8 cellular contexts compared by ENCODE assay signal in the genomic region with DNA sequence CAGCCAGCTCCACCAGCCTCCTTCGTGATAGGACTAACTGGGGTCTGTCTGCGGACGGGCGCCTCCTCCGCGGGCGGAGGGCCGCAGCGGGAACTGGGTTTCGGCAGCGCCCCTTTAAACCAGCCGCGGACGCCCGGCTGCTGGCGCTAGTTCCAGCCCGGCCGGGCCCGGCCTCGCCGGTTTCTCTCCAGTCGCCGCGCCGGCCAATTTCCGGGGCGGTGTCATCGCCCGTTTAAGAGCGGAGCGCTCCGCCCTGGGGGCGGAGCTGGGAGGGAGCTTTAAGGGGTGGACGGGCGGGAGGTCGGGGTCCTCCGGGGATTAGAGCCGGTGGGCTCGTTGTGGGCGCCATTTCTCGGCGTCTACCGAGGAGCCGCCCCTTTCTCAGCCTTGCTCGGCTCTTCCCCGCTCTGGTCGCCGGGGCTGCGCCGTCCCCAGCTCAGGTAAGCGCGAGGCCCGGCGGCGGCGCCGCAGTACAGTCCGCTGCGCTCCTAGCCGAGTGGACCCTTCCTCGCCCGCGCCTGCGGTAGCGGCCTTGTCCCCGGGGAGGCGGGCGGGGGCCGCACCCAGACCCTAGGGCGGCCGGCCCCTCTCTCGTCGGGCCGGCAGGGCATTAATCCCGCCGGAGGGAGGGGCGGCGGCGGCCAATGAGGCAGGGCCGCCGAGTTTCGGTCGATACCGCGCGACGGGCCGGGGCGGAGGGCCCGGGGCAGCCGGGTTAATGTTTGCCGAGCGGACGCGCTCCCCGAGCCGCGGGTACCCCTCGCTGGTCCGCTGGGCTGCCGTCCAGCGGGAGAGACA. TPM values are rescaled to one million over a fixed set of nuclear protein-coding genes. Genes with fewer than 3 reads are reported as not detected.
DNase-seq lines count a peak whose midpoint lies in the region; ATAC-seq and TF ChIP-seq lines count a peak whose summit lies in the region.

A gene (plus strand): TSS at position 307 of the 798 bp plus-strand sequence. CDS start 6,008 bp downstream, outside the sequence.

- H3K27ac ChIP-seq in SK-N-SH (ENCODE audit: low read depth in 2 of 2, low read length in 1 of 2) (peak within 1 kb of the TSS; percentile 65 to 71; a peak in 3 of 4 replicates), ovary (peak within 1 kb of the TSS; percentile 84 to 91), thymus (ENCODE audit: low read depth) (no peak within 1 kb of the TSS)

- no peaks in the 10 kb centered on the region for H3K9me3 ChIP-seq in SK-N-SH
- H3K9me3 ChIP-seq in ovary = no peaks in the 10 kb centered on the region
- no peaks in the 10 kb centered on the region for H3K9me3 ChIP-seq in thymus (ENCODE audit: control insufficient read depth)

- TF ChIP-seq CTCF in SK-N-SH (IDR thresholded peaks at IDR 0.05) (no peak), ovary (IDR thresholded peaks at IDR 0.05) (peak in 1 of 3 donors; percentile 12)

- TF ChIP-seq EP300 in SK-N-SH (IDR thresholded peaks at IDR 0.05; ENCODE audit: borderline replicate concordance in 1 of 2, low read depth in 1 of 2, low read length in 1 of 2) = peak in 1 of 2 experiments; percentile 46; a peak in 1 of 4 replicates
- no peak for TF ChIP-seq EP300 in ovary (IDR thresholded peaks at IDR 0.05)

- H4K20me1 ChIP-seq in SK-N-SH (ENCODE audit: insufficient read depth) = 0 out of 2 replicates have a peak, but pooled peaks cover 4% of the 10 kb centered on the region

- H3K4me3 ChIP-seq in SK-N-SH (ENCODE audit: low read depth in 2 of 2, low read length in 1 of 2) = peak within 1 kb of the TSS; percentile 78 to 90
- peak within 1 kb of the TSS; percentile 81 for H3K4me3 ChIP-seq in ovary
- H3K4me3 ChIP-seq in thymus (ENCODE audit: low read length) = peak within 1 kb of the TSS; percentile 86

- H3K9me2 ChIP-seq in SK-N-SH = no peaks in the 10 kb centered on the region

- TF ChIP-seq RAD21 in SK-N-SH (IDR thresholded peaks at IDR 0.05; ENCODE audit: low read length) = no peak

- intact Hi-C loops in head of caudate nucleus (cut with DNase I) (no loop called here), ovary (cut with DNase I) (loop anchor here in 1 of 4 donors (10.0 kb wide), 1 partner anchor 648 kb away; a partner anchor contains a TSS)

- TF ChIP-seq POLR2A in ovary (IDR thresholded peaks at IDR 0.05) = peak; percentile 32

- H3F3A ChIP-seq in SK-N-SH (replicated peaks; ENCODE audit: insufficient read depth) = peaks cover 3% of the 10 kb centered on the region

- peaks cover 19% of the 10 kb centered on the region for H3K79me2 ChIP-seq in SK-N-SH (ENCODE audit: insufficient read depth)

- peak within 1 kb of the TSS; percentile 86 for H3K9ac ChIP-seq in SK-N-SH

- H3K27me3 ChIP-seq in SK-N-SH (ENCODE audit: insufficient read depth) = no peaks in the 10 kb centered on the region
- H3K27me3 ChIP-seq in ovary = no peaks in the 10 kb centered on the region
- no peaks in the 10 kb centered on the region for H3K27me3 ChIP-seq in thymus (ENCODE audit: control insufficient read depth, insufficient read depth)

- H3K4me2 ChIP-seq in SK-N-SH = peak within 1 kb of the TSS; percentile 79

- H3K36me3 ChIP-seq in SK-N-SH (replicated peaks in 1 of 2; ENCODE audit: control insufficient read depth in 1 of 2, insufficient read depth in 2 of 2, low read length in 1 of 2) = no peaks in the 10 kb centered on the region
- H3K36me3 ChIP-seq in ovary = no peaks in the 10 kb centered on the region
- no peaks in the 10 kb centered on the region for H3K36me3 ChIP-seq in thymus (ENCODE audit: control insufficient read depth, insufficient read depth)

- no peaks in the 10 kb centered on the region for H3K36me3 Mint-ChIP-seq in activated naive CD4-positive, alpha-beta T cell treated with anti-CD3 and anti-CD28 coated beads, Interleukin-2, amount 50 U/mL, for 72 hours

- peaks cover 0 to under 1% of the 10 kb centered on the region in 2 donors for H3K9me3 Mint-ChIP-seq in activated naive CD4-positive, alpha-beta T cell treated with anti-CD3 and anti-CD28 coated beads, Interleukin-2, amount 50 U/mL, for 72 hours

- POLR2A ChIA-PET in HEK293T (lab: Yijun Ruan, JAX) (interaction anchor here (0.5 to 1.9 kb wide), 6 partner anchors 9 to 256 kb away, joined by 3 to 7 read pairs (median 3); a partner anchor contains a TSS), SK-N-SH (lab: Yijun Ruan, JAX) (interaction anchor here (0.5 to 1.2 kb wide), 4 partner anchors 9 to 253 kb away, joined by 3 to 6 read pairs (median 3); a partner anchor contains a TSS)

- under 1% methylated on average over 10 of the region's 102 CpGs for WGBS in SK-N-SH (ENCODE audit: low lambda C conversion rate)
- 1 to 2% (median 1%) methylated on average over 59 to 102 of the region's 102 CpGs for WGBS in ovary, 3 donors
- WGBS in thymus = under 1% methylated on average over 102 of the region's 102 CpGs

- CTCF ChIA-PET in HEK293T (lab: Yijun Ruan, JAX) (interaction anchor here (1.0 kb wide), 1 partner anchor 14 kb away, joined by 3 read pairs; no protein-coding TSS in a partner anchor), SK-N-SH (lab: Yijun Ruan, JAX) (interaction anchor here (1.3 kb wide), 1 partner anchor 260 kb away, joined by 3 read pairs; no protein-coding TSS in a partner anchor)

- peak within 1 kb of the TSS; percentile 94 for H2AFZ ChIP-seq in SK-N-SH (ENCODE audit: low read depth)

- peak; percentile 96 for DNase-seq in GM03348 (ENCODE audit: low spot score)
- peak; percentile 85 for DNase-seq in HEK293T (ENCODE audit: extremely low spot score)
- DNase-seq in MV-4-11 (lab: John Stamatoyannopoulos, UW) = peak; percentile 79
- peak; percentile 96 for DNase-seq in SK-N-SH
- peak; percentile 80 to 83 for DNase-seq in activated naive CD4-positive, alpha-beta T cell treated with anti-CD3 and anti-CD28 coated beads, Interleukin-2, amount 50 U/mL, for 72 hours (ENCODE audit: low spot score in 2 of 2)
- peak; percentile 62 to 95 (median 89) for DNase-seq in head of caudate nucleus
- DNase-seq in ovary = peak; percentile 90 to 95 (median 93)

- ATAC-seq in activated naive CD4-positive, alpha-beta T cell treated with anti-CD3 and anti-CD28 coated beads, Interleukin-2, amount 50 U/mL, for 72 hours = peak; percentile 96 to 98

- peak within 1 kb of the TSS; percentile 25 to 78 for H3K27ac Mint-ChIP-seq in activated naive CD4-positive, alpha-beta T cell treated with anti-CD3 and anti-CD28 coated beads, Interleukin-2, amount 50 U/mL, for 72 hours

- peaks cover 6 to 13% of the 10 kb centered on the region in 2 experiments; a peak in 3 of 4 replicates for H3K4me1 ChIP-seq in SK-N-SH (ENCODE audit: control insufficient read depth in 1 of 2, insufficient read depth in 2 of 2, low read depth in 1 of 2, low read length in 1 of 2)
- no peaks in the 10 kb centered on the region for H3K4me1 ChIP-seq in ovary (ENCODE audit: insufficient read depth)
- no peaks in the 10 kb centered on the region for H3K4me1 ChIP-seq in thymus (ENCODE audit: control insufficient read depth, insufficient read depth, low read length)

TF ChIP-seq in HEK293T, 16 proteins besides CTCF, POLR2A, EP300 and RAD21:
- TF ChIP-seq FOXM1 (IDR thresholded peaks at IDR 0.05; ENCODE audit: borderline replicate concordance) = peak; percentile 89
- TF ChIP-seq SUZ12 (IDR thresholded peaks at IDR 0.05) = no peak
- TF ChIP-seq L3MBTL2 (conservative IDR thresholded peaks at IDR 0.05) = peak; percentile 96
- TF ChIP-seq TARDBP (IDR thresholded peaks at IDR 0.05) = no peak

TF ChIP-seq in SK-N-SH, 30 proteins besides CTCF, POLR2A, EP300 and RAD21 (continues in another document):
- TF ChIP-seq, protein P1, sequence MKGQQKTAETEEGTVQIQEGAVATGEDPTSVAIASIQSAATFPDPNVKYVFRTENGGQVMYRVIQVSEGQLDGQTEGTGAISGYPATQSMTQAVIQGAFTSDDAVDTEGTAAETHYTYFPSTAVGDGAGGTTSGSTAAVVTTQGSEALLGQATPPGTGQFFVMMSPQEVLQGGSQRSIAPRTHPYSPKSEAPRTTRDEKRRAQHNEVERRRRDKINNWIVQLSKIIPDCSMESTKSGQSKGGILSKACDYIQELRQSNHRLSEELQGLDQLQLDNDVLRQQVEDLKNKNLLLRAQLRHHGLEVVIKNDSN (IDR thresholded peaks at IDR 0.05; ENCODE audit: borderline replicate concordance, low read depth) = peak; percentile 28; the same call in 1 of the 2 replicates
- TF ChIP-seq YY1 (IDR thresholded peaks at IDR 0.05; ENCODE audit: low read depth) (peak; percentile 53; the same call in 1 of the 2 replicates), CHD2 (IDR thresholded peaks at IDR 0.05; ENCODE audit: low read length, partially characterized antibody) (peak; percentile 40), NFIC (IDR thresholded peaks at IDR 0.05; ENCODE audit: borderline replicate concordance) (peak; percentile 18; the same call in 1 of the 2 replicates), MEF2A (IDR thresholded peaks at IDR 0.05; ENCODE audit: borderline replicate concordance, low read depth) (no peak), FOXM1 (IDR thresholded peaks at IDR 0.05; ENCODE audit: low read depth) (no peak), TEAD4 (IDR thresholded peaks at IDR 0.05; ENCODE audit: borderline replicate concordance, insufficient read depth) (0 out of 2 replicates have a peak, but pooled peaks have one; percentile 16), RFX5 (IDR thresholded peaks at IDR 0.05; ENCODE audit: low read length) (no peak), EZH2phosphoT487 (IDR thresholded peaks at IDR 0.05; ENCODE audit: borderline replicate concordance, low read depth) (no peak), GATA2 (CRISPR knock-in tag; IDR thresholded peaks at IDR 0.05) (no peak)
- TF ChIP-seq, protein P2, sequence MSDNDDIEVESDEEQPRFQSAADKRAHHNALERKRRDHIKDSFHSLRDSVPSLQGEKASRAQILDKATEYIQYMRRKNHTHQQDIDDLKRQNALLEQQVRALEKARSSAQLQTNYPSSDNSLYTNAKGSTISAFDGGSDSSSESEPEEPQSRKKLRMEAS (IDR thresholded peaks at IDR 0.05; ENCODE audit: low read depth) = peak; percentile 93

RNA-seq across cellular contexts. Expression of the gene that starts here (rescaled TPM):
- polyA plus RNA-seq in SK-N-SH (2012; rRNA removed) = 5.3 and 8.8 TPM in 2 replicates
- polyA plus RNA-seq in SK-N-SH (2012; cell fraction: cytosol; rRNA removed) = 7.6 and 8.0 TPM in 2 replicates
- polyA plus RNA-seq in SK-N-SH (2012; cell fraction: nucleus; rRNA removed) = 7.1 and 11.5 TPM in 2 replicates
- total RNA-seq in activated naive CD4-positive, alpha-beta T cell treated with anti-CD3 and anti-CD28 coated beads, Interleukin-2, amount 50 U/mL, for 72 hours = 1 to 10 TPM; 3.2 to 9.2 TPM
- total RNA-seq in ovary = 10 to 100 TPM; 20.5 to 39.5 (median 27.6) TPM
- polyA plus RNA-seq in ovary = 10 to 100 TPM in 1 of 2 donors, 1 to 10 TPM in 1; 9.3 to 14.7 TPM
- 4.9 TPM for polyA plus RNA-seq in thymus
